ENCODE assay signal across 19 cellular contexts in genomic region chr7:145902123-145902522, GRCh38.
"Had no signal": no experiment of that assay in that cellular context is flagged by ENCODE, and none has a peak within 500 bp of the region (broad histone marks: within the 10 kb centered on the region; RNA-seq: fewer than 3 reads in every experiment).

No MANE protein-coding gene starts in this region.

- H3K36me3 Mint-ChIP-seq: activated naive CD4-positive, alpha-beta T cell treated with anti-CD3 and anti-CD28 coated beads, Interleukin-2, amount 10 ng/mL, durations not matched to agents 7 days and 5 days; mesothelial cell of epicardium; stimulated activated memory B cell treated with anti-CD40 and anti-IgM and Interleukin-4, amounts not matched to agents 10 μg/mL and 1 μg/mL and 100 μg/mL, for 72 hours; type B pancreatic cell had no signal

- H3K27me3 Mint-ChIP-seq: activated naive CD4-positive, alpha-beta T cell treated with anti-CD3 and anti-CD28 coated beads, Interleukin-2, amount 10 ng/mL, durations not matched to agents 7 days and 5 days; activated naive CD8-positive, alpha-beta T cell treated with anti-CD3 and anti-CD28 coated beads, Interleukin-2, amount 50 U/mL, for 24 hours; natural killer cell treated with Interleukin-12 subunit alpha and Interleukin-12 subunit beta and Interleukin-15 and Interleukin-18, amount 100 ng/mL, for 72 hours; stimulated activated memory B cell treated with anti-CD40 and anti-IgM and Interleukin-4, amounts not matched to agents 10 μg/mL and 1 μg/mL and 100 μg/mL, for 72 hours; type B pancreatic cell had no signal

- H3K27ac ChIP-seq: lower lobe of right lung, spleen, testis had no signal

- H3K4me1 Mint-ChIP-seq: activated naive CD4-positive, alpha-beta T cell treated with anti-CD3 and anti-CD28 coated beads, Interleukin-2, amount 10 ng/mL, durations not matched to agents 7 days and 5 days; activated naive CD8-positive, alpha-beta T cell treated with anti-CD3 and anti-CD28 coated beads, Interleukin-2, amount 50 U/mL, for 24 hours; mesothelial cell of epicardium; stimulated activated memory B cell treated with anti-CD40 and anti-IgM and Interleukin-4, amounts not matched to agents 10 μg/mL and 1 μg/mL and 100 μg/mL, for 72 hours had no signal

- H3K36me3 ChIP-seq: lower lobe of right lung, spleen had no signal

- H3K4me3 ChIP-seq: lower lobe of right lung, spleen, testis had no signal

- H3K4me3 Mint-ChIP-seq: activated naive CD4-positive, alpha-beta T cell treated with anti-CD3 and anti-CD28 coated beads, Interleukin-2, amount 10 ng/mL, durations not matched to agents 7 days and 5 days; activated naive CD8-positive, alpha-beta T cell treated with anti-CD3 and anti-CD28 coated beads, Interleukin-2, amount 50 U/mL, for 24 hours; activated T-cell treated with anti-CD3 and anti-CD28 coated beads, Interleukin-2, amount 50 U/mL, for 4 hours; mesothelial cell of epicardium; natural killer cell treated with Interleukin-12 subunit alpha and Interleukin-12 subunit beta and Interleukin-15 and Interleukin-18, amount 100 ng/mL, for 72 hours; stimulated activated memory B cell treated with anti-CD40 and anti-IgM and Interleukin-4, amounts not matched to agents 10 μg/mL and 1 μg/mL and 100 μg/mL, for 72 hours; type B pancreatic cell had no signal

- H3K9me3 ChIP-seq: lower lobe of right lung, testis had no signal

- DNase-seq: activated CD4-positive, alpha-beta T cell treated with anti-CD3 and anti-CD28 coated beads, Interleukin-2, amount 50 U/mL, for 1 hour; activated CD4-positive, CD25-positive, alpha-beta regulatory T cell treated with anti-CD3 and anti-CD28 coated beads, Interleukin-2, amount 50 U/mL, for 72 hours; activated CD8-positive, alpha-beta memory T cell treated with anti-CD3 and anti-CD28 coated beads, Interleukin-2, amount 50 U/mL, for 4 hours; activated naive CD4-positive, alpha-beta T cell treated with anti-CD3 and anti-CD28 coated beads, Interleukin-2, amount 10 ng/mL, durations not matched to agents 7 days and 5 days; activated naive CD8-positive, alpha-beta T cell treated with anti-CD3 and anti-CD28 coated beads, Interleukin-2, amount 50 U/mL, for 24 hours; activated T-cell treated with anti-CD3 and anti-CD28 coated beads, Interleukin-2, amount 50 U/mL, for 4 hours; aorta; cortex of kidney; effector CD4-positive, alpha-beta T cell; left colon; lower lobe of right lung; retina; stimulated activated CD4-positive, alpha-beta T cell treated with anti-CD3 and anti-CD28 coated beads, Interleukin-4, amount 100 ng/mL, for 4 hours; testis had no signal

- ATAC-seq: activated naive CD8-positive, alpha-beta T cell treated with anti-CD3 and anti-CD28 coated beads, Interleukin-2, amount 50 U/mL, for 24 hours; activated T-cell treated with anti-CD3 and anti-CD28 coated beads, Interleukin-2, amount 50 U/mL, for 4 hours; left colon; lower lobe of right lung; natural killer cell treated with Interleukin-12 subunit alpha and Interleukin-12 subunit beta and Interleukin-15 and Interleukin-18, amount 100 ng/mL, for 72 hours; stimulated activated memory B cell treated with anti-CD40 and anti-IgM and Interleukin-4, amounts not matched to agents 10 μg/mL and 1 μg/mL and 100 μg/mL, for 72 hours had no signal

- H3K9me3 Mint-ChIP-seq: type B pancreatic cell had no signal

- H3K4me1 ChIP-seq: lower lobe of right lung, spleen, testis had no signal

- H3K27me3 ChIP-seq: spleen, testis had no signal

- H3K27ac Mint-ChIP-seq: activated naive CD4-positive, alpha-beta T cell treated with anti-CD3 and anti-CD28 coated beads, Interleukin-2, amount 10 ng/mL, durations not matched to agents 7 days and 5 days; activated naive CD8-positive, alpha-beta T cell treated with anti-CD3 and anti-CD28 coated beads, Interleukin-2, amount 50 U/mL, for 24 hours; mesothelial cell of epicardium; natural killer cell treated with Interleukin-12 subunit alpha and Interleukin-12 subunit beta and Interleukin-15 and Interleukin-18, amount 100 ng/mL, for 72 hours; stimulated activated memory B cell treated with anti-CD40 and anti-IgM and Interleukin-4, amounts not matched to agents 10 μg/mL and 1 μg/mL and 100 μg/mL, for 72 hours; type B pancreatic cell had no signal
